In the genomic region with DNA sequence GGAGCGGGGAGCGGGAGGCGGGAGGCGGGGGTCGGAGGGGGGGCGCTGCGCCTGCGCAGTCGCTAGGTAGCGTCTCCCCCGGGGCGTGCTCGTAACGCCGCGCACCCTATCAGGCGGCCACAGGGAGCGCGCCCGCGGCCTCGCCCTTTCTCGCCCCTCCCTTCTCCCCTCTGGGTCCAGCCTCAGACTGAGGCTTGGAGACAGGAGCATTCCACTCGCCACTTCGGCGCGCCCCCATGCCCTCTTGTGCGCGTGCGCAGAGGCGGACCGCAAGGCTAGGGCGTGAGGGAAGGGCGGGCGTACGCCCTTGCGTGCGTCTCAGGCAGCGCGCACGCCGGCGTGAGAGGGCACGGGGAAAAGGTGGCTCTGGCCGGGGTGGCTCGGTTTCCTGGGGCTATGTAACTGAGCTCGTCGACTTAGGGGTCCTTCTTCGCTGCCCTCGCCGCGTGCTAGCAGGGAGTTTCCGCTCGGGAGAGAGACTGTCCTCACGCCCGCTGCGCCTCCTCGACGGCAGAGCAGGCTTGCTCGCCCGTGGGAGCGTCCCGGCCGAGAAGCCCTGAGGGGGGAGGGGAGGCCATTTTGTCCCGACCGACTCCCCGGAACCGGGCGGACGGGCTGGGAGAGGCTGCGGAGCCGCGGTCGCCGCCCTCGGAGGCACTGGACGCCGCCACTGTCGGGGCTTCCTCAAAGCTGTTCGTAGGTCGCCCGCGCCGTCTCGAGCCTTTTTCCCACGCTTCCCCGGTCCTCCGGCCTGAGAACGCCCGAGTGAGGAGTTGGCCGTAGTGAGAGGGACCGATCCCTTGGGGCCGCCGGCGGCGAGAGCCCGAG, we compare ENCODE assay signal across 1 cellular context.
TF ChIP-seq lines count a peak whose summit lies in the region.

A gene (plus strand): TSS at position 316 of the 828 bp plus-strand sequence. CDS start 525 bp downstream, outside the sequence.

TF ChIP-seq in HepG2, 621 proteins besides CTCF, POLR2A, EP300 and RAD21 (continued from another document and continues in another):
- TF ChIP-seq, protein P1, sequence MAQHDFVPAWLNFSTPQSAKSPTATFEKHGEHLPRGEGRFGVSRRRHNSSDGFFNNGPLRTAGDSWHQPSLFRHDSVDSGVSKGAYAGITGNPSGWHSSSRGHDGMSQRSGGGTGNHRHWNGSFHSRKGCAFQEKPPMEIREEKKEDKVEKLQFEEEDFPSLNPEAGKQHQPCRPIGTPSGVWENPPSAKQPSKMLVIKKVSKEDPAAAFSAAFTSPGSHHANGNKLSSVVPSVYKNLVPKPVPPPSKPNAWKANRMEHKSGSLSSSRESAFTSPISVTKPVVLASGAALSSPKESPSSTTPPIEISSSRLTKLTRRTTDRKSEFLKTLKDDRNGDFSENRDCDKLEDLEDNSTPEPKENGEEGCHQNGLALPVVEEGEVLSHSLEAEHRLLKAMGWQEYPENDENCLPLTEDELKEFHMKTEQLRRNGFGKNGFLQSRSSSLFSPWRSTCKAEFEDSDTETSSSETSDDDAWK (CRISPR knock-in tag; IDR thresholded peaks at IDR 0.05) = no peak
- TF ChIP-seq ATF7 (IDR thresholded peaks at IDR 0.05) (no peak), ATF7 (CRISPR knock-in tag; IDR thresholded peaks at IDR 0.05) (no peak; the same call in 1 of the 2 replicates), NRL (CRISPR knock-in tag; IDR thresholded peaks at IDR 0.05; ENCODE audit: borderline replicate concordance) (peak; percentile 98), CENPT (CRISPR knock-in tag; IDR thresholded peaks at IDR 0.05; ENCODE audit: low read depth) (no peak), ZNF619 (CRISPR knock-in tag; IDR thresholded peaks at IDR 0.05) (peak; percentile 84; the same call in 1 of the 2 replicates), ZNF605 (CRISPR knock-in tag; IDR thresholded peaks at IDR 0.05) (peak; percentile 55), SETDB1 (CRISPR knock-in tag; IDR thresholded peaks at IDR 0.05; ENCODE audit: borderline replicate concordance) (no peak), ZNF737 (CRISPR knock-in tag; IDR thresholded peaks at IDR 0.05; ENCODE audit: borderline replicate concordance) (peak; percentile 67; the same call in 1 of the 2 replicates), NR3C1 (CRISPR knock-in tag; IDR thresholded peaks at IDR 0.05) (no peak), EEA1 (CRISPR knock-in tag; IDR thresholded peaks at IDR 0.05; ENCODE audit: borderline replicate concordance) (peak; percentile 98; the same call in 1 of the 2 replicates), SRF (IDR thresholded peaks at IDR 0.05; ENCODE audit: low read depth, low read length) (no peak), ZNF746 (CRISPR knock-in tag; IDR thresholded peaks at IDR 0.05) (peak; percentile 79; the same call in 1 of the 2 replicates), ZNF556 (CRISPR knock-in tag; IDR thresholded peaks at IDR 0.05; ENCODE audit: borderline replicate concordance) (peak; percentile 50; the same call in 1 of the 2 replicates), MLLT10 (CRISPR knock-in tag; IDR thresholded peaks at IDR 0.05) (peak; percentile 69; the same call in 1 of the 2 replicates), KDM5B (CRISPR knock-in tag; IDR thresholded peaks at IDR 0.05; ENCODE audit: borderline replicate concordance) (peak; percentile 98), EED (CRISPR knock-in tag; IDR thresholded peaks at IDR 0.05) (peak; percentile 97), RBAK (CRISPR knock-in tag; IDR thresholded peaks at IDR 0.05) (no peak), AKAP8 (CRISPR knock-in tag; IDR thresholded peaks at IDR 0.05) (peak; percentile 95), KLF11 (CRISPR knock-in tag; IDR thresholded peaks at IDR 0.05) (peak; percentile 93; the same call in 1 of the 2 replicates), KAT8 (CRISPR knock-in tag; IDR thresholded peaks at IDR 0.05) (peak; percentile 90), ZNF329 (CRISPR knock-in tag; IDR thresholded peaks at IDR 0.05; ENCODE audit: low read depth) (peak; percentile 55; the same call in 1 of the 2 replicates), TCF12 (IDR thresholded peaks at IDR 0.05) (no peak), TCF12 (CRISPR knock-in tag; IDR thresholded peaks at IDR 0.05) (peak; percentile 92; the same call in 1 of the 2 replicates), TBP (CRISPR knock-in tag; IDR thresholded peaks at IDR 0.05) (no peak; the same call in 1 of the 2 replicates), PCBP2 (optimal IDR thresholded peaks at IDR 0.05; ENCODE audit: low read depth, low read length, poor library complexity, severe bottlenecking) (no peak), FOXO1 (CRISPR knock-in tag; IDR thresholded peaks at IDR 0.05) (peak; percentile 81), ZNF891 (CRISPR knock-in tag; IDR thresholded peaks at IDR 0.05) (peak; percentile 84; the same call in 1 of the 2 replicates), ZNF557 (CRISPR knock-in tag; IDR thresholded peaks at IDR 0.05) (no peak), ZNF589 (CRISPR knock-in tag; conservative IDR thresholded peaks at IDR 0.05) (peak; percentile 79), ZFYVE20 (CRISPR knock-in tag; IDR thresholded peaks at IDR 0.05; ENCODE audit: borderline replicate concordance, low read depth) (peak; percentile 90; the same call in 1 of the 2 replicates), ZFP62 (CRISPR knock-in tag; IDR thresholded peaks at IDR 0.05) (no peak; the same call in 1 of the 2 replicates), ZNF446 (CRISPR knock-in tag; IDR thresholded peaks at IDR 0.05) (peak; percentile 92; the same call in 1 of the 2 replicates)
- TF ChIP-seq, protein P2, sequence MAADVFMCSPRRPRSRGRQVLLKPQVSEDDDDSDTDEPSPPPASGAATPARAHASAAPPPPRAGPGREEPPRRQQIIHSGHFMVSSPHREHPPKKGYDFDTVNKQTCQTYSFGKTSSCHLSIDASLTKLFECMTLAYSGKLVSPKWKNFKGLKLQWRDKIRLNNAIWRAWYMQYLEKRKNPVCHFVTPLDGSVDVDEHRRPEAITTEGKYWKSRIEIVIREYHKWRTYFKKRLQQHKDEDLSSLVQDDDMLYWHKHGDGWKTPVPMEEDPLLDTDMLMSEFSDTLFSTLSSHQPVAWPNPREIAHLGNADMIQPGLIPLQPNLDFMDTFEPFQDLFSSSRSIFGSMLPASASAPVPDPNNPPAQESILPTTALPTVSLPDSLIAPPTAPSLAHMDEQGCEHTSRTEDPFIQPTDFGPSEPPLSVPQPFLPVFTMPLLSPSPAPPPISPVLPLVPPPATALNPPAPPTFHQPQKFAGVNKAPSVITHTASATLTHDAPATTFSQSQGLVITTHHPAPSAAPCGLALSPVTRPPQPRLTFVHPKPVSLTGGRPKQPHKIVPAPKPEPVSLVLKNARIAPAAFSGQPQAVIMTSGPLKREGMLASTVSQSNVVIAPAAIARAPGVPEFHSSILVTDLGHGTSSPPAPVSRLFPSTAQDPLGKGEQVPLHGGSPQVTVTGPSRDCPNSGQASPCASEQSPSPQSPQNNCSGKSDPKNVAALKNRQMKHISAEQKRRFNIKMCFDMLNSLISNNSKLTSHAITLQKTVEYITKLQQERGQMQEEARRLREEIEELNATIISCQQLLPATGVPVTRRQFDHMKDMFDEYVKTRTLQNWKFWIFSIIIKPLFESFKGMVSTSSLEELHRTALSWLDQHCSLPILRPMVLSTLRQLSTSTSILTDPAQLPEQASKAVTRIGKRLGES (CRISPR knock-in tag; IDR thresholded peaks at IDR 0.05; ENCODE audit: borderline replicate concordance) = peak; percentile 67; the same call in 1 of the 2 replicates
- TF ChIP-seq, protein P3, sequence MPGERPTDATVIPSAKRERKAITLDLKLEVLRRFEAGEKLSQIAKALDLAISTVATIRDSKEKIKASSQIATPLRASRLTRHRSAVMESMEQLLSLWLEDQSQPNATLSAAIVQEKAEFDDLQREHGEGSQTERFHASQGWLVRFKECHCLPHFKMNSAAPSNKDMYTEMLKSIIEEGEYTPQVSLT (CRISPR knock-in tag; IDR thresholded peaks at IDR 0.05; ENCODE audit: borderline replicate concordance, low read depth) = no peak; the same call in 1 of the 2 replicates
- TF ChIP-seq, protein P4, sequence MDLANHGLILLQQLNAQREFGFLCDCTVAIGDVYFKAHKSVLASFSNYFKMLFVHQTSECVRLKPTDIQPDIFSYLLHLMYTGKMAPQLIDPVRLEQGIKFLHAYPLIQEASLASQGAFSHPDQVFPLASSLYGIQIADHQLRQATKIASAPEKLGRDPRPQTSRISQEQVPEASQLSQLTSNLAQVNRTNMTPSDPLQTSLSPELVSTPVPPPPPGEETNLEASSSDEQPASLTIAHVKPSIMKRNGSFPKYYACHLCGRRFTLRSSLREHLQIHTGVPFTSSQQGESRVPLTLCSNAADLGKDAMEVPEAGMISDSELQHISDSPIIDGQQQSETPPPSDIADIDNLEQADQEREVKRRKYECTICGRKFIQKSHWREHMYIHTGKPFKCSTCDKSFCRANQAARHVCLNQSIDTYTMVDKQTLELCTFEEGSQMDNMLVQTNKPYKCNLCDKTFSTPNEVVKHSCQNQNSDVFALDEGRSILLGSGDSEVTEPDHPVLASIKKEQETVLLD (CRISPR knock-in tag; IDR thresholded peaks at IDR 0.05; ENCODE audit: low read depth) = no peak
- TF ChIP-seq, protein P5, sequence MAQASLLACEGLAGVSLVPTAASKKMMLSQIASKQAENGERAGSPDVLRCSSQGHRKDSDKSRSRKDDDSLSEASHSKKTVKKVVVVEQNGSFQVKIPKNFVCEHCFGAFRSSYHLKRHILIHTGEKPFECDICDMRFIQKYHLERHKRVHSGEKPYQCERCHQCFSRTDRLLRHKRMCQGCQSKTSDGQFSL (CRISPR knock-in tag; IDR thresholded peaks at IDR 0.05) = peak; percentile 87; the same call in 1 of the 2 replicates
- TF ChIP-seq, protein P6, sequence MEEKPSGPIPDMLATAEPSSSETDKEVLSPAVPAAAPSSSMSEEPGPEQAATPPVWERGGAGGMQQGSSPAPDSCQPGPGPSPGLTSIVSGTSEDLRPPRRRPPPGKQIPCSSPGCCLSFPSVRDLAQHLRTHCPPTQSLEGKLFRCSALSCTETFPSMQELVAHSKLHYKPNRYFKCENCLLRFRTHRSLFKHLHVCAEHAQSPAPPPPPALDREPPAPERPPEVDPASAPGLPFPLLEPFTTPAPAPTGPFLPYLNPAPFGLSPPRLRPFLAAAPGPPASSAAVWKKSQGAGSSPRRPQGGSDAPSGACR (CRISPR knock-in tag; IDR thresholded peaks at IDR 0.05) = peak; percentile 99; the same call in 1 of the 2 replicates
- TF ChIP-seq, protein P7, sequence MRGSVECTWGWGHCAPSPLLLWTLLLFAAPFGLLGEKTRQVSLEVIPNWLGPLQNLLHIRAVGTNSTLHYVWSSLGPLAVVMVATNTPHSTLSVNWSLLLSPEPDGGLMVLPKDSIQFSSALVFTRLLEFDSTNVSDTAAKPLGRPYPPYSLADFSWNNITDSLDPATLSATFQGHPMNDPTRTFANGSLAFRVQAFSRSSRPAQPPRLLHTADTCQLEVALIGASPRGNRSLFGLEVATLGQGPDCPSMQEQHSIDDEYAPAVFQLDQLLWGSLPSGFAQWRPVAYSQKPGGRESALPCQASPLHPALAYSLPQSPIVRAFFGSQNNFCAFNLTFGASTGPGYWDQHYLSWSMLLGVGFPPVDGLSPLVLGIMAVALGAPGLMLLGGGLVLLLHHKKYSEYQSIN (CRISPR knock-in tag; IDR thresholded peaks at IDR 0.05; ENCODE audit: borderline replicate concordance) = 0 out of 2 replicates have a peak, but pooled peaks have one; percentile 7
- TF ChIP-seq, protein P8, sequence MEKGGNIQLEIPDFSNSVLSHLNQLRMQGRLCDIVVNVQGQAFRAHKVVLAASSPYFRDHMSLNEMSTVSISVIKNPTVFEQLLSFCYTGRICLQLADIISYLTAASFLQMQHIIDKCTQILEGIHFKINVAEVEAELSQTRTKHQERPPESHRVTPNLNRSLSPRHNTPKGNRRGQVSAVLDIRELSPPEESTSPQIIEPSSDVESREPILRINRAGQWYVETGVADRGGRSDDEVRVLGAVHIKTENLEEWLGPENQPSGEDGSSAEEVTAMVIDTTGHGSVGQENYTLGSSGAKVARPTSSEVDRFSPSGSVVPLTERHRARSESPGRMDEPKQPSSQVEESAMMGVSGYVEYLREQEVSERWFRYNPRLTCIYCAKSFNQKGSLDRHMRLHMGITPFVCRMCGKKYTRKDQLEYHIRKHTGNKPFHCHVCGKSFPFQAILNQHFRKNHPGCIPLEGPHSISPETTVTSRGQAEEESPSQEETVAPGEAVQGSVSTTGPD (CRISPR knock-in tag; IDR thresholded peaks at IDR 0.05) = peak; percentile 80
- TF ChIP-seq, protein P9, sequence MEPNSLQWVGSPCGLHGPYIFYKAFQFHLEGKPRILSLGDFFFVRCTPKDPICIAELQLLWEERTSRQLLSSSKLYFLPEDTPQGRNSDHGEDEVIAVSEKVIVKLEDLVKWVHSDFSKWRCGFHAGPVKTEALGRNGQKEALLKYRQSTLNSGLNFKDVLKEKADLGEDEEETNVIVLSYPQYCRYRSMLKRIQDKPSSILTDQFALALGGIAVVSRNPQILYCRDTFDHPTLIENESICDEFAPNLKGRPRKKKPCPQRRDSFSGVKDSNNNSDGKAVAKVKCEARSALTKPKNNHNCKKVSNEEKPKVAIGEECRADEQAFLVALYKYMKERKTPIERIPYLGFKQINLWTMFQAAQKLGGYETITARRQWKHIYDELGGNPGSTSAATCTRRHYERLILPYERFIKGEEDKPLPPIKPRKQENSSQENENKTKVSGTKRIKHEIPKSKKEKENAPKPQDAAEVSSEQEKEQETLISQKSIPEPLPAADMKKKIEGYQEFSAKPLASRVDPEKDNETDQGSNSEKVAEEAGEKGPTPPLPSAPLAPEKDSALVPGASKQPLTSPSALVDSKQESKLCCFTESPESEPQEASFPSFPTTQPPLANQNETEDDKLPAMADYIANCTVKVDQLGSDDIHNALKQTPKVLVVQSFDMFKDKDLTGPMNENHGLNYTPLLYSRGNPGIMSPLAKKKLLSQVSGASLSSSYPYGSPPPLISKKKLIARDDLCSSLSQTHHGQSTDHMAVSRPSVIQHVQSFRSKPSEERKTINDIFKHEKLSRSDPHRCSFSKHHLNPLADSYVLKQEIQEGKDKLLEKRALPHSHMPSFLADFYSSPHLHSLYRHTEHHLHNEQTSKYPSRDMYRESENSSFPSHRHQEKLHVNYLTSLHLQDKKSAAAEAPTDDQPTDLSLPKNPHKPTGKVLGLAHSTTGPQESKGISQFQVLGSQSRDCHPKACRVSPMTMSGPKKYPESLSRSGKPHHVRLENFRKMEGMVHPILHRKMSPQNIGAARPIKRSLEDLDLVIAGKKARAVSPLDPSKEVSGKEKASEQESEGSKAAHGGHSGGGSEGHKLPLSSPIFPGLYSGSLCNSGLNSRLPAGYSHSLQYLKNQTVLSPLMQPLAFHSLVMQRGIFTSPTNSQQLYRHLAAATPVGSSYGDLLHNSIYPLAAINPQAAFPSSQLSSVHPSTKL (CRISPR knock-in tag; IDR thresholded peaks at IDR 0.05) = peak; percentile 72
